Comparison of ENCODE assay signal across 1 cellular context in genomic region chr7:24573554-24574338, GRCh38.
A peak's percentile ranks its signal among the peaks of the same experiment; 100 is the strongest.
TF ChIP-seq lines count a peak whose summit lies in the region.

No MANE protein-coding gene starts in this region.

TF ChIP-seq in WTC11, 78 proteins besides CTCF, POLR2A, EP300 and RAD21 (continued from another document and continues in another):
- TF ChIP-seq USF2 (CRISPR knock-in tag; IDR thresholded peaks at IDR 0.05) (no peak), CREM (CRISPR knock-in tag; IDR thresholded peaks at IDR 0.05) (no peak), ATF6 (CRISPR knock-in tag; IDR thresholded peaks at IDR 0.05) (no peak), ZBTB43 (CRISPR knock-in tag; IDR thresholded peaks at IDR 0.05) (no peak), AR (CRISPR knock-in tag; IDR thresholded peaks at IDR 0.05) (no peak), PREB (CRISPR knock-in tag; IDR thresholded peaks at IDR 0.05; ENCODE audit: borderline replicate concordance) (no peak), FOXK1 (CRISPR knock-in tag; IDR thresholded peaks at IDR 0.05) (peak; percentile 41; the same call in 1 of the 2 replicates), SMAD3 (CRISPR knock-in tag; IDR thresholded peaks at IDR 0.05; ENCODE audit: borderline replicate concordance) (no peak), SP1 (CRISPR knock-in tag; conservative IDR thresholded peaks at IDR 0.05) (0 out of 2 replicates have a peak, but pooled peaks have one; percentile 7), NFATC4 (CRISPR knock-in tag; IDR thresholded peaks at IDR 0.05) (no peak), NR2C2 (CRISPR knock-in tag; IDR thresholded peaks at IDR 0.05) (no peak), GTF2I (CRISPR knock-in tag; conservative IDR thresholded peaks at IDR 0.05) (no peak), SMAD4 (CRISPR knock-in tag; IDR thresholded peaks at IDR 0.05) (no peak), ZNF532 (CRISPR knock-in tag; IDR thresholded peaks at IDR 0.05; ENCODE audit: borderline replicate concordance) (no peak), SOX15 (CRISPR knock-in tag; IDR thresholded peaks at IDR 0.05) (no peak), ZNF219 (CRISPR knock-in tag; IDR thresholded peaks at IDR 0.05; ENCODE audit: borderline replicate concordance) (no peak; the same call in 1 of the 2 replicates), MYBL2 (CRISPR knock-in tag; IDR thresholded peaks at IDR 0.05) (no peak), TCF7 (CRISPR knock-in tag; IDR thresholded peaks at IDR 0.05; ENCODE audit: low read depth) (no peak), MAX (CRISPR knock-in tag; IDR thresholded peaks at IDR 0.05) (no peak), CBFB (CRISPR knock-in tag; IDR thresholded peaks at IDR 0.05; ENCODE audit: low read depth) (no peak), OVOL2 (CRISPR knock-in tag; IDR thresholded peaks at IDR 0.05; ENCODE audit: borderline replicate concordance) (no peak), ZNF138 (CRISPR knock-in tag; conservative IDR thresholded peaks at IDR 0.05) (no peak), PRRX2 (CRISPR knock-in tag; IDR thresholded peaks at IDR 0.05) (no peak), CDX4 (CRISPR knock-in tag; IDR thresholded peaks at IDR 0.05; ENCODE audit: borderline replicate concordance) (no peak), ETV6 (CRISPR knock-in tag; IDR thresholded peaks at IDR 0.05) (0 out of 2 replicates have a peak, but pooled peaks have one; percentile 27), NFYB (CRISPR knock-in tag; conservative IDR thresholded peaks at IDR 0.05; ENCODE audit: low read depth) (no peak), ZNF121 (CRISPR knock-in tag; IDR thresholded peaks at IDR 0.05) (no peak), KAT7 (CRISPR knock-in tag; IDR thresholded peaks at IDR 0.05; ENCODE audit: borderline replicate concordance) (0 out of 2 replicates have a peak, but pooled peaks have one; percentile 67)
- TF ChIP-seq, protein P1, sequence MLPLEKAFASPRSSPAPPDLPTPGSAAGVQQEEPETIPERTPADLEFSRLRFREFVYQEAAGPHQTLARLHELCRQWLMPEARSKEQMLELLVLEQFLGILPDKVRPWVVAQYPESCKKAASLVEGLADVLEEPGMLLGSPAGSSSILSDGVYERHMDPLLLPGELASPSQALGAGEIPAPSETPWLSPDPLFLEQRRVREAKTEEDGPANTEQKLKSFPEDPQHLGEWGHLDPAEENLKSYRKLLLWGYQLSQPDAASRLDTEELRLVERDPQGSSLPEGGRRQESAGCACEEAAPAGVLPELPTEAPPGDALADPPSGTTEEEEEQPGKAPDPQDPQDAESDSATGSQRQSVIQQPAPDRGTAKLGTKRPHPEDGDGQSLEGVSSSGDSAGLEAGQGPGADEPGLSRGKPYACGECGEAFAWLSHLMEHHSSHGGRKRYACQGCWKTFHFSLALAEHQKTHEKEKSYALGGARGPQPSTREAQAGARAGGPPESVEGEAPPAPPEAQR (CRISPR knock-in tag; IDR thresholded peaks at IDR 0.05): no peak
- TF ChIP-seq, protein P2, sequence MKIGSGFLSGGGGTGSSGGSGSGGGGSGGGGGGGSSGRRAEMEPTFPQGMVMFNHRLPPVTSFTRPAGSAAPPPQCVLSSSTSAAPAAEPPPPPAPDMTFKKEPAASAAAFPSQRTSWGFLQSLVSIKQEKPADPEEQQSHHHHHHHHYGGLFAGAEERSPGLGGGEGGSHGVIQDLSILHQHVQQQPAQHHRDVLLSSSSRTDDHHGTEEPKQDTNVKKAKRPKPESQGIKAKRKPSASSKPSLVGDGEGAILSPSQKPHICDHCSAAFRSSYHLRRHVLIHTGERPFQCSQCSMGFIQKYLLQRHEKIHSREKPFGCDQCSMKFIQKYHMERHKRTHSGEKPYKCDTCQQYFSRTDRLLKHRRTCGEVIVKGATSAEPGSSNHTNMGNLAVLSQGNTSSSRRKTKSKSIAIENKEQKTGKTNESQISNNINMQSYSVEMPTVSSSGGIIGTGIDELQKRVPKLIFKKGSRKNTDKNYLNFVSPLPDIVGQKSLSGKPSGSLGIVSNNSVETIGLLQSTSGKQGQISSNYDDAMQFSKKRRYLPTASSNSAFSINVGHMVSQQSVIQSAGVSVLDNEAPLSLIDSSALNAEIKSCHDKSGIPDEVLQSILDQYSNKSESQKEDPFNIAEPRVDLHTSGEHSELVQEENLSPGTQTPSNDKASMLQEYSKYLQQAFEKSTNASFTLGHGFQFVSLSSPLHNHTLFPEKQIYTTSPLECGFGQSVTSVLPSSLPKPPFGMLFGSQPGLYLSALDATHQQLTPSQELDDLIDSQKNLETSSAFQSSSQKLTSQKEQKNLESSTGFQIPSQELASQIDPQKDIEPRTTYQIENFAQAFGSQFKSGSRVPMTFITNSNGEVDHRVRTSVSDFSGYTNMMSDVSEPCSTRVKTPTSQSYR (CRISPR knock-in tag; IDR thresholded peaks at IDR 0.05): no peak
- TF ChIP-seq, protein P3, sequence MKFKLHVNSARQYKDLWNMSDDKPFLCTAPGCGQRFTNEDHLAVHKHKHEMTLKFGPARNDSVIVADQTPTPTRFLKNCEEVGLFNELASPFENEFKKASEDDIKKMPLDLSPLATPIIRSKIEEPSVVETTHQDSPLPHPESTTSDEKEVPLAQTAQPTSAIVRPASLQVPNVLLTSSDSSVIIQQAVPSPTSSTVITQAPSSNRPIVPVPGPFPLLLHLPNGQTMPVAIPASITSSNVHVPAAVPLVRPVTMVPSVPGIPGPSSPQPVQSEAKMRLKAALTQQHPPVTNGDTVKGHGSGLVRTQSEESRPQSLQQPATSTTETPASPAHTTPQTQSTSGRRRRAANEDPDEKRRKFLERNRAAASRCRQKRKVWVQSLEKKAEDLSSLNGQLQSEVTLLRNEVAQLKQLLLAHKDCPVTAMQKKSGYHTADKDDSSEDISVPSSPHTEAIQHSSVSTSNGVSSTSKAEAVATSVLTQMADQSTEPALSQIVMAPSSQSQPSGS (CRISPR knock-in tag; IDR thresholded peaks at IDR 0.05; ENCODE audit: borderline replicate concordance, low read depth): no peak
- TF ChIP-seq, protein P4, sequence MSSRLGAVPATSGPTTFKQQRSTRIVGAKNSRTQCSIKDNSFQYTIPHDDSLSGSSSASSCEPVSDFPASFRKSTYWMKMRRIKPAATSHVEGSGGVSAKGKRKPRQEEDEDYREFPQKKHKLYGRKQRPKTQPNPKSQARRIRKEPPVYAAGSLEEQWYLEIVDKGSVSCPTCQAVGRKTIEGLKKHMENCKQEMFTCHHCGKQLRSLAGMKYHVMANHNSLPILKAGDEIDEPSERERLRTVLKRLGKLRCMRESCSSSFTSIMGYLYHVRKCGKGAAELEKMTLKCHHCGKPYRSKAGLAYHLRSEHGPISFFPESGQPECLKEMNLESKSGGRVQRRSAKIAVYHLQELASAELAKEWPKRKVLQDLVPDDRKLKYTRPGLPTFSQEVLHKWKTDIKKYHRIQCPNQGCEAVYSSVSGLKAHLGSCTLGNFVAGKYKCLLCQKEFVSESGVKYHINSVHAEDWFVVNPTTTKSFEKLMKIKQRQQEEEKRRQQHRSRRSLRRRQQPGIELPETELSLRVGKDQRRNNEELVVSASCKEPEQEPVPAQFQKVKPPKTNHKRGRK (CRISPR knock-in tag; IDR thresholded peaks at IDR 0.05; ENCODE audit: borderline replicate concordance): no peak
